Comparison of ENCODE assay signal across 25 cellular contexts in genomic region chr7:136063337-136063666, GRCh38.
"Had no signal": no experiment of that assay in that cellular context is flagged by ENCODE, and none has a peak within 500 bp of the region (broad histone marks: within the 10 kb centered on the region; RNA-seq: fewer than 3 reads in every experiment).

No MANE protein-coding gene starts in this region.

- H3K4me3 ChIP-seq: coronary artery, dorsolateral prefrontal cortex, left ventricle myocardium inferior, lung, neural progenitor cell, testis, transverse colon had no signal

- H3K27ac ChIP-seq: brain microvascular endothelial cell, coronary artery, dorsolateral prefrontal cortex, left ventricle myocardium inferior, neural progenitor cell, testis, transverse colon had no signal

- H3K4me2 ChIP-seq: neural progenitor cell had no signal

- H3K9ac ChIP-seq: neural progenitor cell had no signal

- FAIRE-seq: astrocyte, frontal cortex had no signal

- H3K9me3 ChIP-seq: left ventricle myocardium inferior, testis, transverse colon had no signal

- DNase-seq: activated B cell treated with CpG ODN at 0.5 μM for 24 hours; activated CD4-positive, alpha-beta T cell treated with anti-CD3 and anti-CD28 coated beads, Interleukin-2, amount 50 U/mL, for 1 hour; activated effector memory CD4-positive, alpha-beta T cell treated with Interleukin-2 at 50 U/mL for 16 hours; activated naive CD4-positive, alpha-beta T cell treated with anti-CD3 and anti-CD28 coated beads for 36 hours; activated naive CD8-positive, alpha-beta T cell treated with anti-CD3 and anti-CD28 coated beads for 36 hours; activated T-cell treated with anti-CD3 and anti-CD28 coated beads for 4 hours; activated T-cell treated with anti-CD3 and anti-CD28 coated beads, Interleukin-2, amount 50 U/mL, for 72 hours; brain microvascular endothelial cell; dorsolateral prefrontal cortex; effector memory CD4-positive, alpha-beta T cell; left ventricle myocardium inferior; mesendoderm; naive B cell; posterior cingulate gyrus; stimulated activated CD4-positive, alpha-beta T cell treated with anti-CD3 and anti-CD28 coated beads, Interleukin-4, amount 100 ng/mL, for 1 hour; stimulated activated naive CD8-positive, alpha-beta T cell treated with anti-CD3 and anti-CD28 coated beads, Interleukin-15, Interleukin-2, amounts not matched to agents 100 U/mL and 50 U/mL, for 24 hours; testis; transverse colon had no signal

- H3K4me3 Mint-ChIP-seq: activated B cell treated with CpG ODN at 0.5 μM for 24 hours; activated naive CD4-positive, alpha-beta T cell treated with anti-CD3 and anti-CD28 coated beads for 36 hours; activated naive CD8-positive, alpha-beta T cell treated with anti-CD3 and anti-CD28 coated beads for 36 hours; activated T-cell treated with anti-CD3 and anti-CD28 coated beads, Interleukin-2, amount 50 U/mL, for 72 hours; naive B cell; neural progenitor cell; T-helper 2 cell treated with Interferon-gamma antibody and Interleukin-4, amounts not matched to agents 5 μg/mL and 100 μg/mL, for 36 hours had no signal

- H3K36me3 Mint-ChIP-seq: neural progenitor cell had no signal

- H3K27me3 ChIP-seq: brain microvascular endothelial cell, neural progenitor cell, testis, transverse colon had no signal

- H3K27ac Mint-ChIP-seq: activated B cell treated with CpG ODN at 0.5 μM for 24 hours; activated naive CD4-positive, alpha-beta T cell treated with anti-CD3 and anti-CD28 coated beads for 36 hours; activated naive CD8-positive, alpha-beta T cell treated with anti-CD3 and anti-CD28 coated beads for 36 hours; naive B cell; T-helper 2 cell treated with Interferon-gamma antibody and Interleukin-4, amounts not matched to agents 5 μg/mL and 100 μg/mL, for 36 hours had no signal

- H3K9me3 Mint-ChIP-seq: activated B cell treated with CpG ODN at 0.5 μM for 24 hours; activated naive CD4-positive, alpha-beta T cell treated with anti-CD3 and anti-CD28 coated beads for 36 hours; activated naive CD8-positive, alpha-beta T cell treated with anti-CD3 and anti-CD28 coated beads for 36 hours; activated T-cell treated with anti-CD3 and anti-CD28 coated beads, Interleukin-2, amount 50 U/mL, for 72 hours; neural progenitor cell; T-helper 2 cell treated with Interferon-gamma antibody and Interleukin-4, amounts not matched to agents 5 μg/mL and 100 μg/mL, for 36 hours had no signal

- H3K36me3 ChIP-seq: brain microvascular endothelial cell, left ventricle myocardium inferior, neural progenitor cell, transverse colon had no signal

- H3K27me3 Mint-ChIP-seq: activated B cell treated with CpG ODN at 0.5 μM for 24 hours; activated naive CD8-positive, alpha-beta T cell treated with anti-CD3 and anti-CD28 coated beads for 36 hours had no signal

- H3K4me1 ChIP-seq: left ventricle myocardium inferior, testis, transverse colon had no signal

- ATAC-seq: right cardiac atrium had no signal

- H3K4me1 Mint-ChIP-seq: activated B cell treated with CpG ODN at 0.5 μM for 24 hours had no signal

- H2AFZ ChIP-seq: neural progenitor cell had no signal
